In the genomic region with DNA sequence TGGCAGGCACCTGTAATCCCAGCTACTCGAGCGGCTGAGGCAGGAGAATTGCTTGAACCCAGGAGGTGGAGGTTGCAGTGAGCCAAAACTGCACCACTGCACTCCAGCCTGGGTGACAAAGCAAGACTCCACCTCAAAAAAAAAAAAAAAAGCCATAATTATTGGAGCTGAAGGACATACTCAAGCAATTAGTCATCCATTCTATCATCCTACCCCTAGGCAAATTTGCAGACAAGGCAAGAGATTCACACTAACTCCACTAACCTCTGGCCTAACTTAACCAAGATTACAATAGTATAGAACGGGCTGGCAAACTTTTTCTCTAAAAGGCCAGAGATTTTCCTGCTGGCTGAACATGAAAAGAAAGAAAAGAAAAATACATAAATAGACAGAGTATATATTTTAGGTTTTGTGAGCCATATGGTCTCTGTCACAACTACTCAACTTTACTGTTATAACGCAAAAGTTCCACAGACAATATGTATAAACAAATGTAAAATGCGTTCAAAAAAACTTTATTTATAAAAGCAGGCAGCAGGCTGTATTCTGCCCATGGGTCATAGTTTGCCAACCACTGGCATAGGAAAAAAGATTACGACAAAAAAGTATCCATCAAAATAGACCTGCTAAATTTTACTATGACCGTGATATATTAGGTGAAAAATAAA, we compare ENCODE assay signal across 2 cellular contexts.
TF ChIP-seq lines count a peak whose summit lies in the region.

No MANE protein-coding gene starts in this region.

TF ChIP-seq in HCT116, 20 proteins besides CTCF, POLR2A, EP300 and RAD21 (continued from another document):
- TF ChIP-seq TCF7L2 (IDR thresholded peaks at IDR 0.05; ENCODE audit: borderline replicate concordance, extremely low read depth, insufficient read depth, insufficient read length) (no peak), FOSL1 (IDR thresholded peaks at IDR 0.05; ENCODE audit: low read depth) (peak; percentile 76), JUND (IDR thresholded peaks at IDR 0.05) (peak; percentile 82), ELF1 (IDR thresholded peaks at IDR 0.05; ENCODE audit: borderline replicate concordance, low read depth) (no peak), CEBPB (IDR thresholded peaks at IDR 0.05; ENCODE audit: low read depth) (no peak), EZH2 (IDR thresholded peaks at IDR 0.05) (no peak), YY1 (IDR thresholded peaks at IDR 0.05; ENCODE audit: extremely low read depth, insufficient replicate concordance, low read depth, low read length) (no peak), POLR2AphosphoS5 (IDR thresholded peaks at IDR 0.05; ENCODE audit: low read depth, low read length) (peak; percentile 25; the same call in 1 of the 2 replicates), SRF (IDR thresholded peaks at IDR 0.05; ENCODE audit: low read depth) (0 out of 2 replicates have a peak, but pooled peaks have one; percentile 30)
- TF ChIP-seq, protein P1, sequence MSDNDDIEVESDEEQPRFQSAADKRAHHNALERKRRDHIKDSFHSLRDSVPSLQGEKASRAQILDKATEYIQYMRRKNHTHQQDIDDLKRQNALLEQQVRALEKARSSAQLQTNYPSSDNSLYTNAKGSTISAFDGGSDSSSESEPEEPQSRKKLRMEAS (IDR thresholded peaks at IDR 0.05) = no peak; the same call in 1 of the 2 replicates

TF ChIP-seq in SK-N-SH, 30 proteins besides CTCF, POLR2A, EP300 and RAD21 (continued from another document):
- TF ChIP-seq, protein P2, sequence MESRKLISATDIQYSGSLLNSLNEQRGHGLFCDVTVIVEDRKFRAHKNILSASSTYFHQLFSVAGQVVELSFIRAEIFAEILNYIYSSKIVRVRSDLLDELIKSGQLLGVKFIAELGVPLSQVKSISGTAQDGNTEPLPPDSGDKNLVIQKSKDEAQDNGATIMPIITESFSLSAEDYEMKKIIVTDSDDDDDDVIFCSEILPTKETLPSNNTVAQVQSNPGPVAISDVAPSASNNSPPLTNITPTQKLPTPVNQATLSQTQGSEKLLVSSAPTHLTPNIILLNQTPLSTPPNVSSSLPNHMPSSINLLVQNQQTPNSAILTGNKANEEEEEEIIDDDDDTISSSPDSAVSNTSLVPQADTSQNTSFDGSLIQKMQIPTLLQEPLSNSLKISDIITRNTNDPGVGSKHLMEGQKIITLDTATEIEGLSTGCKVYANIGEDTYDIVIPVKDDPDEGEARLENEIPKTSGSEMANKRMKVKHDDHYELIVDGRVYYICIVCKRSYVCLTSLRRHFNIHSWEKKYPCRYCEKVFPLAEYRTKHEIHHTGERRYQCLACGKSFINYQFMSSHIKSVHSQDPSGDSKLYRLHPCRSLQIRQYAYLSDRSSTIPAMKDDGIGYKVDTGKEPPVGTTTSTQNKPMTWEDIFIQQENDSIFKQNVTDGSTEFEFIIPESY (IDR thresholded peaks at IDR 0.05; ENCODE audit: borderline replicate concordance, low read depth) = no peak
- TF ChIP-seq CHD2 (IDR thresholded peaks at IDR 0.05; ENCODE audit: low read length, partially characterized antibody) (no peak), FOXJ3 (CRISPR knock-in tag; IDR thresholded peaks at IDR 0.05) (no peak), JUND (IDR thresholded peaks at IDR 0.05) (0 out of 2 replicates have a peak, but pooled peaks have one; percentile 37), FOSL2 (IDR thresholded peaks at IDR 0.05; ENCODE audit: borderline replicate concordance, low read depth) (peak; percentile 62; the same call in 1 of the 2 replicates), POLR2AphosphoS5 (IDR thresholded peaks at IDR 0.05; ENCODE audit: low read depth, low read length) (no peak)
- TF ChIP-seq, protein P1 (IDR thresholded peaks at IDR 0.05; ENCODE audit: low read depth) = no peak
- TF ChIP-seq, protein P3, sequence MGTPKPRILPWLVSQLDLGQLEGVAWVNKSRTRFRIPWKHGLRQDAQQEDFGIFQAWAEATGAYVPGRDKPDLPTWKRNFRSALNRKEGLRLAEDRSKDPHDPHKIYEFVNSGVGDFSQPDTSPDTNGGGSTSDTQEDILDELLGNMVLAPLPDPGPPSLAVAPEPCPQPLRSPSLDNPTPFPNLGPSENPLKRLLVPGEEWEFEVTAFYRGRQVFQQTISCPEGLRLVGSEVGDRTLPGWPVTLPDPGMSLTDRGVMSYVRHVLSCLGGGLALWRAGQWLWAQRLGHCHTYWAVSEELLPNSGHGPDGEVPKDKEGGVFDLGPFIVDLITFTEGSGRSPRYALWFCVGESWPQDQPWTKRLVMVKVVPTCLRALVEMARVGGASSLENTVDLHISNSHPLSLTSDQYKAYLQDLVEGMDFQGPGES (IDR thresholded peaks at IDR 0.05; ENCODE audit: low read depth, low read length) = no peak
